Comparison of ENCODE assay signal across 1 cellular context in the genomic region with DNA sequence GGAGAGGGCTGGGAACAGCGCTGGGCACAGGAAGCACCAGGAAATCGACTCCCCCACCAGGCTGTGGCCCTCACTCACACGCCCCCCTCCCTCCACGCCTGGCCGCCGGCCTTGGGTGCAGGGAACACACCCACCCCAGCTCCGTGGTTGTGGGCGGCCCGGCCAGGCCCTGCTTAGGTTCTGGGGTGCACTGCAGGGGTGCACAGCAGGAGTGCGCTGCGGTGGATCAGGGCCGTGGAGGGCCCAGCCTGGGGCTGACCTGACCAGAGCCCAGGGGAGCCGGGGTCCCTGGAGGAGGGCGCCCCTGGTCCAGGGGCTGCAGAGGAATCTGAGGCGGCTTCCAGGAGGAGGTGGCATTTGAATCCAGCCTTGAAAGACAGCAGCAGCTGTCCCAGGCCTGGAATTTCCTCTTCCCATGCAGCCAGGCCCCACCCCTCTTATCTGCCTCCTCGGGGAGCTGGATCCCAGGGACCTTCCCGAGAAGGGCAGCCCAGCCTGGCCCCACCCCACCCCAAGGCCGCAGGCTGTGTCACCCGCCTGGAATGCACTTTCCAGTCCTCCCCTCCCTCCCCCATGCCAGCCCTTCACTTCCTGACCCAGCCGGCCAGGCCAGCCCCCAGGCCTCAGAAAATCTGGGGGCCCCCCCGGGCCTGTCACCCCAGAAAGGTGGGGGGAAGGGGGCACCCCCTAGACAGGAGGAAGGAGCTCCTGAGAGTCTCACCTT.
A peak's percentile ranks its signal among the peaks of the same experiment; 100 is the strongest.
TF ChIP-seq lines count a peak whose summit lies in the region.

No MANE protein-coding gene starts in this region.

TF ChIP-seq in HepG2, 621 proteins besides CTCF, POLR2A, EP300 and RAD21 (continued from another document and continues in another):
- TF ChIP-seq, protein P1, sequence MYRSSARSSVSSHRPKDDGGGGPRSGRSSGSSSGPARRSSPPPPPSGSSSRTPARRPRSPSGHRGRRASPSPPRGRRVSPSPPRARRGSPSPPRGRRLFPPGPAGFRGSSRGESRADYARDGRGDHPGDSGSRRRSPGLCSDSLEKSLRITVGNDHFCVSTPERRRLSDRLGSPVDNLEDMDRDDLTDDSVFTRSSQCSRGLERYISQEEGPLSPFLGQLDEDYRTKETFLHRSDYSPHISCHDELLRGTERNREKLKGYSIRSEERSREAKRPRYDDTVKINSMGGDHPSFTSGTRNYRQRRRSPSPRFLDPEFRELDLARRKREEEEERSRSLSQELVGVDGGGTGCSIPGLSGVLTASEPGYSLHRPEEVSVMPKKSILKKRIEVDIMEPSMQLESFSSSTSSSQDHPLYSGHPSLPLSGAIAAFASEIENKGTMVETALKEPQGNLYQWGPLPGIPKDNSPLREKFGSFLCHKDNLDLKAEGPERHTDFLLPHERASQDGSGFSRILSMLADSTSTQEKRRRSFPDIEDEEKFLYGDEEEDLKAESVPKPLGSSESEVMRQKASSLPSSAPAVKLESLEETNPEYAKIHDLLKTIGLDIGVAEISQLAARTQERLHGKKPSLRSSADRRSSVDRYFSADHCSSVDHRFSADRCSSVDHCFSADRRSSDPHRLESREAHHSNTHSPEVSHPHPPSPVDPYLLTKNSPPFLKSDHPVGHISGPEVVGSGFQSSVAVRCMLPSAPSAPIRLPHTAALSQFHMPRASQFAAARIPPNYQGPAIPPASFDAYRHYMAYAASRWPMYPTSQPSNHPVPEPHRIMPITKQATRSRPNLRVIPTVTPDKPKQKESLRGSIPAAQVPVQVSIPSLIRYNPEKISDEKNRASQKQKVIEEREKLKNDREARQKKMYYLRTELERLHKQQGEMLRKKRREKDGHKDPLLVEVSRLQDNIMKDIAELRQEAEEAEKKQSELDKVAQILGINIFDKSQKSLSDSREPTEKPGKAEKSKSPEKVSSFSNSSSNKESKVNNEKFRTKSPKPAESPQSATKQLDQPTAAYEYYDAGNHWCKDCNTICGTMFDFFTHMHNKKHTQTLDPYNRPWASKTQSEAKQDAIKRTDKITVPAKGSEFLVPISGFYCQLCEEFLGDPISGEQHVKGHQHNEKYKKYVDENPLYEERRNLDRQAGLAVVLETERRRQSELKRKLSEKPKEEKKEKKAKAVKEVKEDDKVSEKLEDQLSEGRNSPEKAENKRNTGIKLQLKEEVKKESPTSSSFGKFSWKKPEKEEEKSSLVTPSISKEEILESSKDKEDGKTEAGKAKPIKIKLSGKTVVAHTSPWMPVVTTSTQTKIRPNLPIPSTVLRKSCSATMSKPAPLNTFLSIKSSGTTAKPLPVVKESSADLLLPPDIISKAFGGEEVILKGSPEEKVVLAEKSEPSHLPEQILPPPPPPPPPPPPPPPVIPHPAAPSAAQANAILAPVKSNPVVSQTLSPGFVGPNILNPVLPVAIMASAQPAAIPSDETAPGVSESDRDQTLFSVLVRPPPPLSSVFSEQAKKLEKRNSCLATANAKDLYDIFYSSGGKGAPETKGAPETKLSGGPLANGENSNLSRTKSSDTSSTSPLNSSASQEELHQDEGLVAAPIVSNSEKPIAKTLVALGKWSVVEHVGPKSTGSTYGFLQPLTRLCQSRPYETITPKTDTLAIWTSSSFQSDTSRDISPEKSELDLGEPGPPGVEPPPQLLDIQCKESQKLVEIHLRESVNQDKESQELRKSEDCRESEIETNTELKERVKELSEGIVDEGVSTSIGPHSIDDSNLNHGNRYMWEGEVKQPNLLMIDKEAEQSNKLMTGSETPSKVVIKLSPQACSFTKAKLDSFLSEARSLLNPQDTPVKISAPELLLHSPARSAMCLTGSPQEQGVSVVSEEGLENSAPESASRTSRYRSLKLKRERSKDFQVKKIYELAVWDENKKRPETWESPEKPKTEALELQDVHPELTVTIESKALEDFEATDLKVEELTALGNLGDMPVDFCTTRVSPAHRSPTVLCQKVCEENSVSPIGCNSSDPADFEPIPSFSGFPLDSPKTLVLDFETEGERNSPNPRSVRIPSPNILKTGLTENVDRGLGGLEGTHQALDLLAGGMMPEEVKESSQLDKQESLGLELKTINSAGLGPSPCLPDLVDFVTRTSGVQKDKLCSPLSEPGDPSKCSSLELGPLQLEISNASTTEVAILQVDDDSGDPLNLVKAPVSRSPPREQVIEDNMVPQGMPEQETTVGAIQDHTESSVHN (CRISPR knock-in tag; IDR thresholded peaks at IDR 0.05): no peak
- TF ChIP-seq, protein P2, sequence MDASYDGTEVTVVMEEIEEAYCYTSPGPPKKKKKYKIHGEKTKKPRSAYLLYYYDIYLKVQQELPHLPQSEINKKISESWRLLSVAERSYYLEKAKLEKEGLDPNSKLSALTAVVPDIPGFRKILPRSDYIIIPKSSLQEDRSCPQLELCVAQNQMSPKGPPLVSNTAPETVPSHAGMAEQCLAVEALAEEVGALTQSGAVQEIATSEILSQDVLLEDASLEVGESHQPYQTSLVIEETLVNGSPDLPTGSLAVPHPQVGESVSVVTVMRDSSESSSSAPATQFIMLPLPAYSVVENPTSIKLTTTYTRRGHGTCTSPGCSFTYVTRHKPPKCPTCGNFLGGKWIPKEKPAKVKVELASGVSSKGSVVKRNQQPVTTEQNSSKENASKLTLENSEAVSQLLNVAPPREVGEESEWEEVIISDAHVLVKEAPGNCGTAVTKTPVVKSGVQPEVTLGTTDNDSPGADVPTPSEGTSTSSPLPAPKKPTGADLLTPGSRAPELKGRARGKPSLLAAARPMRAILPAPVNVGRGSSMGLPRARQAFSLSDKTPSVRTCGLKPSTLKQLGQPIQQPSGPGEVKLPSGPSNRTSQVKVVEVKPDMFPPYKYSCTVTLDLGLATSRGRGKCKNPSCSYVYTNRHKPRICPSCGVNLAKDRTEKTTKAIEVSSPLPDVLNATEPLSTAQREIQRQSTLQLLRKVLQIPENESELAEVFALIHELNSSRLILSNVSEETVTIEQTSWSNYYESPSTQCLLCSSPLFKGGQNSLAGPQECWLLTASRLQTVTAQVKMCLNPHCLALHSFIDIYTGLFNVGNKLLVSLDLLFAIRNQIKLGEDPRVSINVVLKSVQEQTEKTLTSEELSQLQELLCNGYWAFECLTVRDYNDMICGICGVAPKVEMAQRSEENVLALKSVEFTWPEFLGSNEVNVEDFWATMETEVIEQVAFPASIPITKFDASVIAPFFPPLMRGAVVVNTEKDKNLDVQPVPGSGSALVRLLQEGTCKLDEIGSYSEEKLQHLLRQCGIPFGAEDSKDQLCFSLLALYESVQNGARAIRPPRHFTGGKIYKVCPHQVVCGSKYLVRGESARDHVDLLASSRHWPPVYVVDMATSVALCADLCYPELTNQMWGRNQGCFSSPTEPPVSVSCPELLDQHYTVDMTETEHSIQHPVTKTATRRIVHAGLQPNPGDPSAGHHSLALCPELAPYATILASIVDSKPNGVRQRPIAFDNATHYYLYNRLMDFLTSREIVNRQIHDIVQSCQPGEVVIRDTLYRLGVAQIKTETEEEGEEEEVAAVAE (CRISPR knock-in tag; IDR thresholded peaks at IDR 0.05; ENCODE audit: borderline replicate concordance): no peak
- TF ChIP-seq NR2F2 (IDR thresholded peaks at IDR 0.05; ENCODE audit: borderline replicate concordance, low read depth) (no peak), ATAD3A (CRISPR knock-in tag; IDR thresholded peaks at IDR 0.05) (no peak), ZNF615 (CRISPR knock-in tag; IDR thresholded peaks at IDR 0.05; ENCODE audit: borderline replicate concordance) (no peak), KLF13 (CRISPR knock-in tag; IDR thresholded peaks at IDR 0.05) (no peak), U2AF1 (optimal IDR thresholded peaks at IDR 0.05; ENCODE audit: low read depth, low read length) (no peak), NFATC3 (CRISPR knock-in tag; IDR thresholded peaks at IDR 0.05) (no peak), ZBTB38 (CRISPR knock-in tag; IDR thresholded peaks at IDR 0.05) (no peak), SP140L (CRISPR knock-in tag; IDR thresholded peaks at IDR 0.05; ENCODE audit: borderline replicate concordance) (no peak), MZF1 (CRISPR knock-in tag; IDR thresholded peaks at IDR 0.05; ENCODE audit: borderline replicate concordance) (no peak), JUND (CRISPR knock-in tag; IDR thresholded peaks at IDR 0.05) (peak; percentile 63), ZNF382 (CRISPR knock-in tag; IDR thresholded peaks at IDR 0.05; ENCODE audit: borderline replicate concordance) (no peak), FOXO1 (CRISPR knock-in tag; IDR thresholded peaks at IDR 0.05) (no peak), ZNF567 (CRISPR knock-in tag; IDR thresholded peaks at IDR 0.05; ENCODE audit: borderline replicate concordance) (0 out of 2 replicates have a peak, but pooled peaks have one; percentile 1), MLLT10 (CRISPR knock-in tag; IDR thresholded peaks at IDR 0.05) (no peak), KDM2A (CRISPR knock-in tag; IDR thresholded peaks at IDR 0.05; ENCODE audit: borderline replicate concordance, low read depth) (0 out of 2 replicates have a peak, but pooled peaks have one; percentile 40), ZFP90 (CRISPR knock-in tag; IDR thresholded peaks at IDR 0.05; ENCODE audit: borderline replicate concordance) (peak; percentile 32; the same call in 1 of the 2 replicates), TCF12 (IDR thresholded peaks at IDR 0.05) (no peak), TCF12 (CRISPR knock-in tag; IDR thresholded peaks at IDR 0.05) (0 out of 2 replicates have a peak, but pooled peaks have one; percentile 44), TMF1 (CRISPR knock-in tag; IDR thresholded peaks at IDR 0.05; ENCODE audit: low read depth) (no peak)
- TF ChIP-seq, protein P3, sequence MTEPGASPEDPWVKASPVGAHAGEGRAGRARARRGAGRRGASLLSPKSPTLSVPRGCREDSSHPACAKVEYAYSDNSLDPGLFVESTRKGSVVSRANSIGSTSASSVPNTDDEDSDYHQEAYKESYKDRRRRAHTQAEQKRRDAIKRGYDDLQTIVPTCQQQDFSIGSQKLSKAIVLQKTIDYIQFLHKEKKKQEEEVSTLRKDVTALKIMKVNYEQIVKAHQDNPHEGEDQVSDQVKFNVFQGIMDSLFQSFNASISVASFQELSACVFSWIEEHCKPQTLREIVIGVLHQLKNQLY (CRISPR knock-in tag; IDR thresholded peaks at IDR 0.05): no peak
- TF ChIP-seq, protein P4, sequence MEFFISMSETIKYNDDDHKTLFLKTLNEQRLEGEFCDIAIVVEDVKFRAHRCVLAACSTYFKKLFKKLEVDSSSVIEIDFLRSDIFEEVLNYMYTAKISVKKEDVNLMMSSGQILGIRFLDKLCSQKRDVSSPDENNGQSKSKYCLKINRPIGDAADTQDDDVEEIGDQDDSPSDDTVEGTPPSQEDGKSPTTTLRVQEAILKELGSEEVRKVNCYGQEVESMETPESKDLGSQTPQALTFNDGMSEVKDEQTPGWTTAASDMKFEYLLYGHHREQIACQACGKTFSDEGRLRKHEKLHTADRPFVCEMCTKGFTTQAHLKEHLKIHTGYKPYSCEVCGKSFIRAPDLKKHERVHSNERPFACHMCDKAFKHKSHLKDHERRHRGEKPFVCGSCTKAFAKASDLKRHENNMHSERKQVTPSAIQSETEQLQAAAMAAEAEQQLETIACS (CRISPR knock-in tag; IDR thresholded peaks at IDR 0.05): no peak
- TF ChIP-seq, protein P5, sequence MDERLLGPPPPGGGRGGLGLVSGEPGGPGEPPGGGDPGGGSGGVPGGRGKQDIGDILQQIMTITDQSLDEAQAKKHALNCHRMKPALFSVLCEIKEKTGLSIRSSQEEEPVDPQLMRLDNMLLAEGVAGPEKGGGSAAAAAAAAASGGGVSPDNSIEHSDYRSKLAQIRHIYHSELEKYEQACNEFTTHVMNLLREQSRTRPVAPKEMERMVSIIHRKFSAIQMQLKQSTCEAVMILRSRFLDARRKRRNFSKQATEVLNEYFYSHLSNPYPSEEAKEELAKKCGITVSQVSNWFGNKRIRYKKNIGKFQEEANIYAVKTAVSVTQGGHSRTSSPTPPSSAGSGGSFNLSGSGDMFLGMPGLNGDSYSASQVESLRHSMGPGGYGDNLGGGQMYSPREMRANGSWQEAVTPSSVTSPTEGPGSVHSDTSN (CRISPR knock-in tag; IDR thresholded peaks at IDR 0.05): no peak
- TF ChIP-seq, protein P6, sequence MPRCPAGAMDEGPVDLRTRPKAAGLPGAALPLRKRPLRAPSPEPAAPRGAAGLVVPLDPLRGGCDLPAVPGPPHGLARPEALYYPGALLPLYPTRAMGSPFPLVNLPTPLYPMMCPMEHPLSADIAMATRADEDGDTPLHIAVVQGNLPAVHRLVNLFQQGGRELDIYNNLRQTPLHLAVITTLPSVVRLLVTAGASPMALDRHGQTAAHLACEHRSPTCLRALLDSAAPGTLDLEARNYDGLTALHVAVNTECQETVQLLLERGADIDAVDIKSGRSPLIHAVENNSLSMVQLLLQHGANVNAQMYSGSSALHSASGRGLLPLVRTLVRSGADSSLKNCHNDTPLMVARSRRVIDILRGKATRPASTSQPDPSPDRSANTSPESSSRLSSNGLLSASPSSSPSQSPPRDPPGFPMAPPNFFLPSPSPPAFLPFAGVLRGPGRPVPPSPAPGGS (CRISPR knock-in tag; IDR thresholded peaks at IDR 0.05): no peak
- TF ChIP-seq, protein P7, sequence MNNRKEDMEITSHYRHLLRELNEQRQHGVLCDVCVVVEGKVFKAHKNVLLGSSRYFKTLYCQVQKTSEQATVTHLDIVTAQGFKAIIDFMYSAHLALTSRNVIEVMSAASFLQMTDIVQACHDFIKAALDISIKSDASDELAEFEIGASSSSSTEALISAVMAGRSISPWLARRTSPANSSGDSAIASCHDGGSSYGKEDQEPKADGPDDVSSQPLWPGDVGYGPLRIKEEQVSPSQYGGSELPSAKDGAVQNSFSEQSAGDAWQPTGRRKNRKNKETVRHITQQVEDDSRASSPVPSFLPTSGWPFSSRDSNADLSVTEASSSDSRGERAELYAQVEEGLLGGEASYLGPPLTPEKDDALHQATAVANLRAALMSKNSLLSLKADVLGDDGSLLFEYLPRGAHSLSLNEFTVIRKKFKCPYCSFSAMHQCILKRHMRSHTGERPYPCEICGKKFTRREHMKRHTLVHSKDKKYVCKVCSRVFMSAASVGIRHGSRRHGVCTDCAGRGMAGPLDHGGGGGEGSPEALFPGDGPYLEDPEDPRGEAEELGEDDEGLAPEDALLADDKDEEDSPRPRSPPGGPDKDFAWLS (CRISPR knock-in tag; IDR thresholded peaks at IDR 0.05; ENCODE audit: borderline replicate concordance): no peak
- TF ChIP-seq, protein P8, sequence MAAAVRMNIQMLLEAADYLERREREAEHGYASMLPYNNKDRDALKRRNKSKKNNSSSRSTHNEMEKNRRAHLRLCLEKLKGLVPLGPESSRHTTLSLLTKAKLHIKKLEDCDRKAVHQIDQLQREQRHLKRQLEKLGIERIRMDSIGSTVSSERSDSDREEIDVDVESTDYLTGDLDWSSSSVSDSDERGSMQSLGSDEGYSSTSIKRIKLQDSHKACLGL (CRISPR knock-in tag; IDR thresholded peaks at IDR 0.05): no peak
- TF ChIP-seq, protein P9, sequence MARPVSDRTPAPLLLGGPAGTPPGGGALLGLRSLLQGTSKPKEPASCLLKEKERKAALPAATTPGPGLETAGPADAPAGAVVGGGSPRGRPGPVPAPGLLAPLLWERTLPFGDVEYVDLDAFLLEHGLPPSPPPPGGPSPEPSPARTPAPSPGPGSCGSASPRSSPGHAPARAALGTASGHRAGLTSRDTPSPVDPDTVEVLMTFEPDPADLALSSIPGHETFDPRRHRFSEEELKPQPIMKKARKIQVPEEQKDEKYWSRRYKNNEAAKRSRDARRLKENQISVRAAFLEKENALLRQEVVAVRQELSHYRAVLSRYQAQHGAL (CRISPR knock-in tag; IDR thresholded peaks at IDR 0.05; ENCODE audit: not compliant biosample characterization): no peak
- TF ChIP-seq, protein P10, sequence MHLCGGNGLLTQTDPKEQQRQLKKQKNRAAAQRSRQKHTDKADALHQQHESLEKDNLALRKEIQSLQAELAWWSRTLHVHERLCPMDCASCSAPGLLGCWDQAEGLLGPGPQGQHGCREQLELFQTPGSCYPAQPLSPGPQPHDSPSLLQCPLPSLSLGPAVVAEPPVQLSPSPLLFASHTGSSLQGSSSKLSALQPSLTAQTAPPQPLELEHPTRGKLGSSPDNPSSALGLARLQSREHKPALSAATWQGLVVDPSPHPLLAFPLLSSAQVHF (CRISPR knock-in tag; IDR thresholded peaks at IDR 0.05): no peak
- TF ChIP-seq, protein P11, sequence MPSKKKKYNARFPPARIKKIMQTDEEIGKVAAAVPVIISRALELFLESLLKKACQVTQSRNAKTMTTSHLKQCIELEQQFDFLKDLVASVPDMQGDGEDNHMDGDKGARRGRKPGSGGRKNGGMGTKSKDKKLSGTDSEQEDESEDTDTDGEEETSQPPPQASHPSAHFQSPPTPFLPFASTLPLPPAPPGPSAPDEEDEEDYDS (CRISPR knock-in tag; IDR thresholded peaks at IDR 0.05): no peak
